2 cellular contexts compared by ENCODE assay signal in genomic region chr16:85662976-85663830, GRCh38.
TF ChIP-seq lines count a peak whose summit lies in the region.

No MANE protein-coding gene starts in this region.

TF ChIP-seq in H1, 55 proteins besides CTCF, POLR2A, EP300 and RAD21:
- TF ChIP-seq FOSL1 (IDR thresholded peaks at IDR 0.05; ENCODE audit: insufficient read depth, low read depth, low read length) (no peak), KDM1A (IDR thresholded peaks at IDR 0.05; ENCODE audit: borderline replicate concordance, low read length) (no peak), MAFK (IDR thresholded peaks at IDR 0.05; ENCODE audit: low read depth, low read length) (no peak), CTBP2 (IDR thresholded peaks at IDR 0.05; ENCODE audit: borderline replicate concordance, insufficient read depth, insufficient read length, low read length) (no peak), RXRA (IDR thresholded peaks at IDR 0.05; ENCODE audit: insufficient read depth, low read depth, low read length) (no peak), TAF7 (optimal IDR thresholded peaks at IDR 0.05; ENCODE audit: borderline replicate concordance, low read depth, low read length) (no peak), SIRT6 (IDR thresholded peaks at IDR 0.05; ENCODE audit: low read length) (no peak), TBP (IDR thresholded peaks at IDR 0.05; ENCODE audit: low read depth, low read length) (no peak), GABPA (IDR thresholded peaks at IDR 0.05; ENCODE audit: borderline replicate concordance, insufficient read depth, low read length) (no peak), SAP30 (IDR thresholded peaks at IDR 0.05; ENCODE audit: insufficient read depth, insufficient replicate concordance, low read length) (no peak), RNF2 (IDR thresholded peaks at IDR 0.05; ENCODE audit: borderline replicate concordance, low read depth, low read length, missing control alignments, poor library complexity, severe bottlenecking) (no peak), SIX5 (IDR thresholded peaks at IDR 0.05; ENCODE audit: low read depth, low read length) (no peak)

TF ChIP-seq in neural cell, 6 proteins besides CTCF, POLR2A, EP300 and RAD21:
- TF ChIP-seq EZH2 (IDR thresholded peaks at IDR 0.05; ENCODE audit: borderline replicate concordance, insufficient read depth, low read length, poor library complexity, severe bottlenecking) (no peak), REST (IDR thresholded peaks at IDR 0.05; ENCODE audit: borderline replicate concordance) (no peak), TAF1 (IDR thresholded peaks at IDR 0.05; ENCODE audit: low read depth) (no peak), SMC3 (conservative IDR thresholded peaks at IDR 0.05; ENCODE audit: poor library complexity) (no peak), POLR2AphosphoS5 (IDR thresholded peaks at IDR 0.05) (no peak), MXI1 (conservative IDR thresholded peaks at IDR 0.05; ENCODE audit: poor library complexity, severe bottlenecking) (no peak)
